Comparison of ENCODE assay signal across 8 cellular contexts in genomic region chr12:82326905-82327503, GRCh38. TPM values are rescaled to one million over a fixed set of nuclear protein-coding genes. Genes with fewer than 3 reads are reported as not detected.
DNase-seq lines count a peak whose midpoint lies in the region; ATAC-seq, FAIRE-seq and TF ChIP-seq lines count a peak whose summit lies in the region.

No MANE protein-coding gene starts in this region.

- intact Hi-C loops in left ventricle myocardium inferior (cut with micrococcal nuclease): loop anchor here (10.0 kb wide), 1 partner anchor 682 kb away; no protein-coding TSS in a partner anchor
- intact Hi-C loops in Right ventricle myocardium superior (cut with DNase I): loop anchor here (5.0 kb wide), 1 partner anchor 685 kb away; no protein-coding TSS in a partner anchor

- H3K4me1 ChIP-seq in left ventricle myocardium inferior: no peaks in the 10 kb centered on the region

- no peak for ATAC-seq in Right ventricle myocardium superior (ENCODE audit: poor library complexity)

- no peak overlapping the region for H3K4me3 ChIP-seq in left ventricle myocardium inferior

- no peaks in the 10 kb centered on the region for H3K36me3 ChIP-seq in left ventricle myocardium inferior

- DNase-seq in left ventricle myocardium inferior: no peak
- no peak for DNase-seq in Right ventricle myocardium superior
- DNase-seq in KG1 (lab: John Stamatoyannopoulos, UW): peak; percentile 4
- peak; percentile 16 to 42 for DNase-seq in SHP77 (lab: John Stamatoyannopoulos, UW)
- DNase-seq in frontal cortex (ENCODE audit: low spot score in 2 of 2): peak; percentile 0 to 5
- DNase-seq in stimulated activated CD4-positive, alpha-beta T cell treated with anti-CD3 and anti-CD28 coated beads, Interleukin-2, amount 100 ng/mL, for 24 hours: no peak
- no peak for DNase-seq in activated CD4-positive, alpha-beta T cell treated with anti-CD3 and anti-CD28 coated beads for 4 hours
- DNase-seq in cortex of kidney (lab: John Stamatoyannopoulos, UW): no peak

- peak; percentile 96 for FAIRE-seq in frontal cortex (lab: Jason Lieb, UNC)

- H3K27ac ChIP-seq in left ventricle myocardium inferior (replicated peaks): no peak overlapping the region

- H3K9me3 ChIP-seq in left ventricle myocardium inferior (replicated peaks): no peaks in the 10 kb centered on the region

- H3K27me3 ChIP-seq in left ventricle myocardium inferior (ENCODE audit: low read depth): no peaks in the 10 kb centered on the region

- TF ChIP-seq CTCF in left ventricle myocardium inferior (IDR thresholded peaks at IDR 0.05; ENCODE audit: borderline replicate concordance): peak; percentile 60

RNA-seq across cellular contexts. Expression of gene CCDC59, which starts 31.2 kb away (rescaled TPM):
- 27.9 TPM for total RNA-seq in left ventricle myocardium inferior
- 24.3 TPM for total RNA-seq in Right ventricle myocardium superior
- total RNA-seq in frontal cortex: 31.8 TPM

RNA-seq across cellular contexts. Expression of gene METTL25, which starts 31.3 kb away (rescaled TPM):
- total RNA-seq in left ventricle myocardium inferior (15.8 TPM), Right ventricle myocardium superior (18.1 TPM), frontal cortex (28.1 TPM)

Comparison
In these comparisons a context has a peak if more than half of its experiments do, and no peak if none do; other contexts are left out.
1. DNase-seq: peak in KG1 (single experiment), SHP77 (2 of 2) and frontal cortex (2 of 2); none in left ventricle myocardium inferior (single experiment), Right ventricle myocardium superior (single experiment), stimulated activated CD4-positive, alpha-beta T cell treated with anti-CD3 and anti-CD28 coated beads, Interleukin-2, amount 100 ng/mL, for 24 hours (0 of 2), activated CD4-positive, alpha-beta T cell treated with anti-CD3 and anti-CD28 coated beads for 4 hours (0 of 2) and cortex of kidney (single experiment).